ENCODE assay signal across 15 cellular contexts in the genomic region with DNA sequence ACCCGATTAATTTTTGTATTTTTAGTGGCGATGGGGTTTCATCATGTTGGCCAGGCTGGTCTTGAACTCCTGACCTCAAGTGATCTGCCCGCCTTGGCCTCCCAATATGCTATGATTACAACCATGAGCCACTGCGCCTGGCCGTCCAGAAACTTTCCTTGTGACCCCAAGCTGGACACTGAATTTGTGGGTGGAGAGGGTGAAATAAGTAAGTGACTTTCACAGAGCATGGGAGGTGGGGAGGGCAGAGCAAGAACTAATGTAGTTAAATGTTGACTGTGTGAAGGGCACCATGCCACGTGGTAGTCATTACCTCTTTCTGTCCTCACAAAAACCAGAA. TPM values are rescaled to one million over a fixed set of nuclear protein-coding genes. Genes with fewer than 3 reads are reported as not detected.
DNase-seq lines count a peak whose midpoint lies in the region; ATAC-seq lines count a peak whose summit lies in the region.
"Had no signal": no experiment of that assay in that cellular context is flagged by ENCODE, and none has a peak within 500 bp of the region (broad histone marks: within the 10 kb centered on the region; RNA-seq: fewer than 3 reads in every experiment).

No MANE protein-coding gene starts in this region.

- H3K36me3 ChIP-seq in BLaER1 treated with 17β-estradiol and CSF1 and Interleukin-3, amounts not matched to agents 10 nM and 100 nM, result peaks cover 0 to 12% (median 5%) of the 10 kb centered on the region in 11 experiments; a peak in 14 of 22 replicates
- no peaks in the 10 kb centered on the region for H3K36me3 ChIP-seq in CD8-positive, alpha-beta memory T cell (ENCODE audit: insufficient read depth, low read length)
- H3K36me3 ChIP-seq: neutrophil, suprapubic skin had no signal

- peak overlapping the region in 5 of 11 experiments; percentile 64 to 72 (median 69); a peak in 6 of 22 replicates for H3K9ac ChIP-seq in BLaER1 treated with 17β-estradiol and CSF1 and Interleukin-3, amounts not matched to agents 10 nM and 100 nM

- H3K36me3 Mint-ChIP-seq in CD8-positive, alpha-beta memory T cell, result peaks cover 0 to 9% (median 0%) of the 10 kb centered on the region in 3 donors
- peaks cover 3% of the 10 kb centered on the region for H3K36me3 Mint-ChIP-seq in activated naive CD8-positive, alpha-beta T cell
- H3K36me3 Mint-ChIP-seq in natural killer cell treated with Interleukin-12 subunit alpha and Interleukin-12 subunit beta and Interleukin-15 and Interleukin-18, amount 100 ng/mL, for 72 hours, result peaks cover 5% of the 10 kb centered on the region

- H3K27ac Mint-ChIP-seq in CD8-positive, alpha-beta memory T cell, result peak overlapping the region in 7 of 8 donors; percentile 29 to 93 (median 82)
- H3K27ac Mint-ChIP-seq in activated naive CD8-positive, alpha-beta T cell, result peak overlapping the region; percentile 98
- peak overlapping the region; percentile 96 to 100 for H3K27ac Mint-ChIP-seq in natural killer cell treated with Interleukin-12 subunit alpha and Interleukin-12 subunit beta and Interleukin-15 and Interleukin-18, amount 100 ng/mL, for 72 hours

- POLR2A ChIA-PET in CD8-positive, alpha-beta memory T cell (lab: Charles Lee), result interaction anchor here (1.4 kb wide), 1 partner anchor 13 kb away, joined by 3 read pairs; no protein-coding TSS in a partner anchor

- no peak for ATAC-seq in natural killer cell treated with Interleukin-12 subunit alpha and Interleukin-12 subunit beta and Interleukin-15 and Interleukin-18, amount 100 ng/mL, for 72 hours
- ATAC-seq: esophagus mucosa, HCT116, WTC11 had no signal

- CTCF ChIA-PET in CD8-positive, alpha-beta memory T cell (lab: Charles Lee), result interaction anchor here (1.3 to 2.2 kb wide), 2 partner anchors 15 to 19 kb away, joined by 3 to 10 read pairs; no protein-coding TSS in a partner anchor

- peak overlapping the region in 10 of 11 experiments; percentile 74 to 83 (median 80); a peak in 18 of 22 replicates for H3K27ac ChIP-seq in BLaER1 treated with 17β-estradiol and CSF1 and Interleukin-3, amounts not matched to agents 10 nM and 100 nM
- peak overlapping the region; percentile 67 for H3K27ac ChIP-seq in CD8-positive, alpha-beta memory T cell (ENCODE audit: low read depth, low read length)

- no peaks in the 10 kb centered on the region for H3K27me3 ChIP-seq in BLaER1 treated with 17β-estradiol and CSF1 and Interleukin-3, amounts not matched to agents 10 nM and 100 nM
- H3K27me3 ChIP-seq in CD8-positive, alpha-beta memory T cell (ENCODE audit: insufficient read depth, low read length, poor library complexity, severe bottlenecking), result no peaks in the 10 kb centered on the region
- H3K27me3 ChIP-seq: neutrophil, suprapubic skin had no signal

- no peaks in the 10 kb centered on the region for H3K9me3 Mint-ChIP-seq in CD8-positive, alpha-beta memory T cell
- H3K9me3 Mint-ChIP-seq in activated naive CD8-positive, alpha-beta T cell (ENCODE audit: low read depth), result no peaks in the 10 kb centered on the region
- no peaks in the 10 kb centered on the region for H3K9me3 Mint-ChIP-seq in natural killer cell treated with Interleukin-12 subunit alpha and Interleukin-12 subunit beta and Interleukin-15 and Interleukin-18, amount 100 ng/mL, for 72 hours

- H3K4me1 ChIP-seq in BLaER1 treated with 17β-estradiol and CSF1 and Interleukin-3, amounts not matched to agents 10 nM and 100 nM, result peaks cover 30 to 54% (median 45%) of the 10 kb centered on the region in 10 experiments
- H3K4me1 ChIP-seq in CD8-positive, alpha-beta memory T cell (ENCODE audit: insufficient read depth, low read length), result peaks cover 49% of the 10 kb centered on the region

- DNase-seq in CD8-positive, alpha-beta memory T cell, result no peak
- no peak for DNase-seq in natural killer cell treated with Interleukin-12 subunit alpha and Interleukin-12 subunit beta and Interleukin-15 and Interleukin-18, amount 100 ng/mL, for 72 hours (ENCODE audit: low spot score)
- no peak for DNase-seq in dedifferentiated amniotic fluid mesenchymal stem cell (ENCODE audit: extremely low spot score)
- no peak for DNase-seq in activated effector memory CD4-positive, alpha-beta T cell treated with anti-CD3 and anti-CD28 coated beads, Interleukin-2, amount 50 U/mL, for 16 hours
- DNase-seq in globus pallidus (ENCODE audit: low spot score), result no peak
- no peak for DNase-seq in nucleus accumbens (lab: John Stamatoyannopoulos, UW)
- DNase-seq: spleen had no signal

- peaks cover 0 to 2% of the 10 kb centered on the region in 2 donors for H3K27me3 Mint-ChIP-seq in CD8-positive, alpha-beta memory T cell
- H3K27me3 Mint-ChIP-seq in activated naive CD8-positive, alpha-beta T cell, result no peaks in the 10 kb centered on the region
- H3K27me3 Mint-ChIP-seq in natural killer cell treated with Interleukin-12 subunit alpha and Interleukin-12 subunit beta and Interleukin-15 and Interleukin-18, amount 100 ng/mL, for 72 hours, result no peaks in the 10 kb centered on the region

- H4K20me1 ChIP-seq in BLaER1 treated with 17β-estradiol and CSF1 and Interleukin-3, amounts not matched to agents 10 nM and 100 nM, result peaks cover 0 to 18% (median 15%) of the 10 kb centered on the region in 11 experiments; a peak in 16 of 22 replicates

- H3K9me3 ChIP-seq in BLaER1 treated with 17β-estradiol and CSF1 and Interleukin-3, amounts not matched to agents 10 nM and 100 nM (replicated peaks in 1 of 11), result peaks cover 0 to 7% (median 4%) of the 10 kb centered on the region in 11 experiments; a peak in 10 of 22 replicates
- no peaks in the 10 kb centered on the region for H3K9me3 ChIP-seq in CD8-positive, alpha-beta memory T cell (ENCODE audit: low read length)
- H3K9me3 ChIP-seq: neutrophil, suprapubic skin had no signal

- peak overlapping the region in 4 of 7 donors; percentile 8 to 71 (median 28) for H3K4me3 Mint-ChIP-seq in CD8-positive, alpha-beta memory T cell
- no peak overlapping the region for H3K4me3 Mint-ChIP-seq in activated naive CD8-positive, alpha-beta T cell
- H3K4me3 Mint-ChIP-seq in natural killer cell treated with Interleukin-12 subunit alpha and Interleukin-12 subunit beta and Interleukin-15 and Interleukin-18, amount 100 ng/mL, for 72 hours, result peak overlapping the region; percentile 80
- H3K4me3 Mint-ChIP-seq: WTC11 had no signal

- H3K4me1 Mint-ChIP-seq in CD8-positive, alpha-beta memory T cell, result peaks cover 50 to 56% (median 51%) of the 10 kb centered on the region in 3 donors
- H3K4me1 Mint-ChIP-seq in activated naive CD8-positive, alpha-beta T cell (ENCODE audit: low read depth), result peaks cover 47% of the 10 kb centered on the region
- H3K4me1 Mint-ChIP-seq in natural killer cell treated with Interleukin-12 subunit alpha and Interleukin-12 subunit beta and Interleukin-15 and Interleukin-18, amount 100 ng/mL, for 72 hours (ENCODE audit: low read depth in 2 of 2), result peaks cover 53 to 54% of the 10 kb centered on the region in 2 donors

- H3K4me3 ChIP-seq in BLaER1 treated with 17β-estradiol and CSF1 and Interleukin-3, amounts not matched to agents 10 nM and 100 nM, result no peak overlapping the region
- no peak overlapping the region for H3K4me3 ChIP-seq in CD8-positive, alpha-beta memory T cell (ENCODE audit: low read length)
- H3K4me3 ChIP-seq: spleen, suprapubic skin had no signal

- H3K4me2 ChIP-seq in BLaER1 treated with 17β-estradiol and CSF1 and Interleukin-3, amounts not matched to agents 10 nM and 100 nM, result peak overlapping the region; percentile 43 to 83 (median 71); a peak in 19 of 22 replicates

RNA-seq across cellular contexts. Expression of gene UTP11, which starts 2.7 kb away (rescaled TPM):
- total RNA-seq in CD8-positive, alpha-beta memory T cell, result 10 to 100 TPM; 73.5 to 73.6 TPM
- polyA plus RNA-seq in CD8-positive, alpha-beta memory T cell, result 22.4 TPM
- total RNA-seq in natural killer cell treated with Interleukin-12 subunit alpha and Interleukin-12 subunit beta and Interleukin-15 and Interleukin-18, amount 100 ng/mL, for 72 hours, result 10 to 100 TPM; 59.9 to 60.0 TPM

RNA-seq across cellular contexts. Expression of gene FHL3, which starts 4.5 kb away (rescaled TPM):
- 10 to 100 TPM; 15.4 to 17.5 TPM for total RNA-seq in CD8-positive, alpha-beta memory T cell
- 19.7 TPM for polyA plus RNA-seq in CD8-positive, alpha-beta memory T cell
- 10 to 100 TPM; 24.5 TPM for total RNA-seq in natural killer cell treated with Interleukin-12 subunit alpha and Interleukin-12 subunit beta and Interleukin-15 and Interleukin-18, amount 100 ng/mL, for 72 hours

RNA-seq across cellular contexts. Expression of gene SF3A3, which starts 20.0 kb away (rescaled TPM):
- total RNA-seq in CD8-positive, alpha-beta memory T cell, result 100 to 1,000 TPM; 116 to 129 TPM
- polyA plus RNA-seq in CD8-positive, alpha-beta memory T cell, result 94.6 TPM
- total RNA-seq in natural killer cell treated with Interleukin-12 subunit alpha and Interleukin-12 subunit beta and Interleukin-15 and Interleukin-18, amount 100 ng/mL, for 72 hours, result 100 to 1,000 TPM in 1 of 2 donors, 10 to 100 TPM in 1; 90.7 to 174 TPM

RNA-seq across cellular contexts. Expression of gene POU3F1, which starts 36.8 kb away (rescaled TPM):
- total RNA-seq in CD8-positive, alpha-beta memory T cell, result under 1 TPM; 0.44 to 0.57 TPM
- 0.09 TPM for polyA plus RNA-seq in CD8-positive, alpha-beta memory T cell
- total RNA-seq in natural killer cell treated with Interleukin-12 subunit alpha and Interleukin-12 subunit beta and Interleukin-15 and Interleukin-18, amount 100 ng/mL, for 72 hours, result under 1 TPM; 0.50 to 0.93 TPM
- total RNA-seq: M059J had no signal
